Comparison of ENCODE assay signal across 24 cellular contexts in genomic region chr1:6133146-6133895, GRCh38.
"Had no signal": no experiment of that assay in that cellular context is flagged by ENCODE, and none has a peak within 500 bp of the region (broad histone marks: within the 10 kb centered on the region; RNA-seq: fewer than 3 reads in every experiment).

No MANE protein-coding gene starts in this region.

- DNase-seq: activated B cell treated with CpG ODN at 0.5 μM for 24 hours; activated CD4-positive, alpha-beta T cell treated with anti-CD3 and anti-CD28 coated beads for 1 hour; activated CD4-positive, alpha-beta T cell treated with anti-CD3 and anti-CD28 coated beads, Interleukin-2, amount 10 ng/mL, durations not matched to agents 24 days and 14 days; activated CD4-positive, alpha-beta T cell treated with anti-CD3 and anti-CD28 coated beads, Interleukin-2, amount 50 U/mL, for 48 hours; activated gamma-delta T cell treated with Interleukin-2 at 50 U/mL for 16 hours; activated naive CD4-positive, alpha-beta T cell treated with anti-CD3 and anti-CD28 coated beads, Interleukin-2, amount 10 ng/mL, durations not matched to agents 7 days and 5 days; activated naive CD8-positive, alpha-beta T cell treated with anti-CD3 and anti-CD28 coated beads for 36 hours; activated T-cell treated with anti-CD3 and anti-CD28 coated beads for 4 hours; activated T-cell treated with anti-CD3 and anti-CD28 coated beads, Interleukin-2, amount 50 U/mL, for 48 hours; Karpas-422; MM.1S; NCI-H1105 treated with DMSO at 0.1 percent for 48 hours; NCI-H1436 treated with DMSO at 0.1 percent for 48 hours; NCI-H187; NCI-H2081; NCI-H510A treated with DMSO at 0.1 percent for 48 hours; NCI-H69; SHP77 treated with DMSO at 0.1 percent for 48 hours had no signal

- H3K4me3 Mint-ChIP-seq: activated B cell treated with CpG ODN at 0.5 μM for 24 hours; activated CD4-positive, alpha-beta T cell treated with anti-CD3 and anti-CD28 coated beads, Interleukin-2, amount 10 ng/mL, durations not matched to agents 24 days and 14 days; activated naive CD4-positive, alpha-beta T cell treated with anti-CD3 and anti-CD28 coated beads, Interleukin-2, amount 10 ng/mL, durations not matched to agents 7 days and 5 days; activated naive CD8-positive, alpha-beta T cell treated with anti-CD3 and anti-CD28 coated beads for 36 hours; activated T-helper 17 cell treated with anti-CD3 and anti-CD28 coated beads, Interleukin-2, amount 50 U/mL, for 72 hours; T-helper 1 cell treated with Interleukin-12 subunit alpha and Interleukin-12 subunit beta and Interleukin-4 antibody, amounts not matched to agents 30 μg/mL and 1 μg/mL, for 36 hours had no signal

- H3K4me1 Mint-ChIP-seq: activated B cell treated with CpG ODN at 0.5 μM for 24 hours; activated CD4-positive, alpha-beta T cell treated with anti-CD3 and anti-CD28 coated beads, Interleukin-2, amount 10 ng/mL, durations not matched to agents 24 days and 14 days; activated naive CD4-positive, alpha-beta T cell treated with anti-CD3 and anti-CD28 coated beads, Interleukin-2, amount 10 ng/mL, durations not matched to agents 7 days and 5 days; activated T-helper 17 cell treated with anti-CD3 and anti-CD28 coated beads, Interleukin-2, amount 50 U/mL, for 72 hours had no signal

- H3K27ac Mint-ChIP-seq: activated B cell treated with CpG ODN at 0.5 μM for 24 hours; activated CD4-positive, alpha-beta T cell treated with anti-CD3 and anti-CD28 coated beads, Interleukin-2, amount 10 ng/mL, durations not matched to agents 24 days and 14 days; activated naive CD4-positive, alpha-beta T cell treated with anti-CD3 and anti-CD28 coated beads, Interleukin-2, amount 10 ng/mL, durations not matched to agents 7 days and 5 days; activated naive CD8-positive, alpha-beta T cell treated with anti-CD3 and anti-CD28 coated beads for 36 hours; activated T-helper 17 cell treated with anti-CD3 and anti-CD28 coated beads, Interleukin-2, amount 50 U/mL, for 72 hours; T-helper 1 cell treated with Interleukin-12 subunit alpha and Interleukin-12 subunit beta and Interleukin-4 antibody, amounts not matched to agents 30 μg/mL and 1 μg/mL, for 36 hours had no signal

- H3K27me3 Mint-ChIP-seq: activated naive CD8-positive, alpha-beta T cell treated with anti-CD3 and anti-CD28 coated beads for 36 hours had no signal

- H3K4me3 ChIP-seq: breast epithelium, K562, Peyer's patch had no signal

- H3K4me1 ChIP-seq: breast epithelium, Peyer's patch had no signal

- H3K27ac ChIP-seq: breast epithelium, Peyer's patch, RWPE1 had no signal

- H3K9me3 ChIP-seq: Peyer's patch had no signal

- ATAC-seq: activated T-helper 17 cell treated with anti-CD3 and anti-CD28 coated beads, Interleukin-2, amount 50 U/mL, for 72 hours; K562 had no signal

- H3K36me3 Mint-ChIP-seq: activated naive CD4-positive, alpha-beta T cell treated with anti-CD3 and anti-CD28 coated beads, Interleukin-2, amount 10 ng/mL, durations not matched to agents 7 days and 5 days; activated naive CD8-positive, alpha-beta T cell treated with anti-CD3 and anti-CD28 coated beads for 36 hours had no signal

- H3K9me3 Mint-ChIP-seq: activated CD4-positive, alpha-beta T cell treated with anti-CD3 and anti-CD28 coated beads, Interleukin-2, amount 10 ng/mL, durations not matched to agents 24 days and 14 days had no signal

- H3K36me3 ChIP-seq: breast epithelium, Peyer's patch had no signal

- H3K27me3 ChIP-seq: breast epithelium, Peyer's patch had no signal
